ENCODE assay signal across 24 cellular contexts in the genomic region with DNA sequence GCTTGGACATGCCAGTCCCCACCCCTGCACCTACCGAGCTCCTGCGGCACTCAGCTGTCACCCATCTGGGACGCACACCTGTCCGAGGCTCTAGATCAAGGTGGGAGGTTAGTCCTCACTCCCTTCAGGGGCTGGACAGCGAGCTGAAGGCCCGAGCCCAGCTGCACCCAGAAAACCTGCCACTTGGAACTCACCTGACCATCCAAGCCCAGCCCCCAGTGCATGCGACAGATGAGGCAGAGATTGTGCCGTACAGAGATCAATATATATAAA. TPM values are rescaled to one million over a fixed set of nuclear protein-coding genes. Genes with fewer than 3 reads are reported as not detected.
A peak's percentile ranks its signal among the peaks of the same experiment; 100 is the strongest.
DNase-seq lines count a peak whose midpoint lies in the region; ATAC-seq and TF ChIP-seq lines count a peak whose summit lies in the region.
"Had no signal": no experiment of that assay in that cellular context is flagged by ENCODE, and none has a peak within 500 bp of the region (broad histone marks: within the 10 kb centered on the region; RNA-seq: fewer than 3 reads in every experiment).

No MANE protein-coding gene starts in this region.

- H3K79me2 ChIP-seq in GM23338 (replicated peaks; ENCODE audit: insufficient read depth) = no peaks in the 10 kb centered on the region

- H3K4me3 Mint-ChIP-seq in natural killer cell = peak overlapping the region; percentile 62
- H3K4me3 Mint-ChIP-seq in natural killer cell treated with Interleukin-12 subunit alpha and Interleukin-12 subunit beta and Interleukin-15 and Interleukin-18, amount 100 ng/mL, for 72 hours = no peak overlapping the region
- peak overlapping the region in 3 of 5 experiments; percentile 18 to 50 (median 24) for H3K4me3 Mint-ChIP-seq in brain
- H3K4me3 Mint-ChIP-seq in nephron = peak overlapping the region; percentile 54 to 57 (median 56)
- no peak overlapping the region for H3K4me3 Mint-ChIP-seq in GM23338
- H3K4me3 Mint-ChIP-seq: H9, HFFc6 had no signal

- H3K4me3 ChIP-seq in testis = peak overlapping the region; percentile 34 to 36
- H3K4me3 ChIP-seq in GM23338 = no peak overlapping the region
- H3K4me3 ChIP-seq in suprapubic skin = no peak overlapping the region
- H3K4me3 ChIP-seq: SJSA1 had no signal

- H3K27me3 Mint-ChIP-seq in natural killer cell (ENCODE audit: low read depth in 2 of 2) = no peaks in the 10 kb centered on the region
- no peaks in the 10 kb centered on the region for H3K27me3 Mint-ChIP-seq in natural killer cell treated with Interleukin-12 subunit alpha and Interleukin-12 subunit beta and Interleukin-15 and Interleukin-18, amount 100 ng/mL, for 72 hours
- peaks cover 5% of the 10 kb centered on the region for H3K27me3 Mint-ChIP-seq in brain
- no peaks in the 10 kb centered on the region for H3K27me3 Mint-ChIP-seq in nephron (ENCODE audit: low read depth)
- H3K27me3 Mint-ChIP-seq in GM23338 (ENCODE audit: insufficient read depth, low read depth, poor library complexity) = peaks cover 9% of the 10 kb centered on the region
- H3K27me3 Mint-ChIP-seq: CD4-positive, alpha-beta memory T cell; IgD-negative memory B cell had no signal

- peaks cover 0 to 11% of the 10 kb centered on the region in 2 donors for H3K4me1 Mint-ChIP-seq in natural killer cell
- peaks cover 5 to 15% of the 10 kb centered on the region in 2 donors for H3K4me1 Mint-ChIP-seq in natural killer cell treated with Interleukin-12 subunit alpha and Interleukin-12 subunit beta and Interleukin-15 and Interleukin-18, amount 100 ng/mL, for 72 hours (ENCODE audit: low read depth in 2 of 2)
- H3K4me1 Mint-ChIP-seq in brain = peaks cover 19% of the 10 kb centered on the region
- no peaks in the 10 kb centered on the region for H3K4me1 Mint-ChIP-seq in nephron
- peaks cover 17% of the 10 kb centered on the region for H3K4me1 Mint-ChIP-seq in GM23338

- peaks cover 16% of the 10 kb centered on the region for H3F3A ChIP-seq in GM23338 (replicated peaks; ENCODE audit: low read depth)

- no peaks in the 10 kb centered on the region for H3K9me2 ChIP-seq in GM23338 (ENCODE audit: insufficient read depth)

- TF ChIP-seq CTCF in natural killer cell (IDR thresholded peaks at IDR 0.05) = no peak
- no peak for TF ChIP-seq CTCF in brain (conservative IDR thresholded peaks at IDR 0.05)
- TF ChIP-seq CTCF in nephron (IDR thresholded peaks at IDR 0.05; ENCODE audit: unreplicated experiment in 3 of 3) = no peak
- TF ChIP-seq CTCF in testis (IDR thresholded peaks at IDR 0.05) = no peak
- no peak for TF ChIP-seq CTCF in GM23338 (conservative IDR thresholded peaks at IDR 0.05; ENCODE audit: low read depth in 2 of 2)
- TF ChIP-seq CTCF in suprapubic skin (IDR thresholded peaks at IDR 0.05) = no peak

- H4K20me1 ChIP-seq in GM23338 (replicated peaks; ENCODE audit: insufficient read depth) = no peaks in the 10 kb centered on the region

- H3K27ac ChIP-seq in testis (no peak overlapping the region), GM23338 (ENCODE audit: low read depth) (no peak overlapping the region), suprapubic skin (no peak overlapping the region)
- H3K27ac ChIP-seq: SJSA1 had no signal

- no peak for ATAC-seq in natural killer cell
- no peak for ATAC-seq in natural killer cell treated with Interleukin-12 subunit alpha and Interleukin-12 subunit beta and Interleukin-15 and Interleukin-18, amount 100 ng/mL, for 72 hours
- ATAC-seq in GM23338 = no peak
- ATAC-seq in HG03025 (IDR thresholded peaks at IDR 0.05; ENCODE audit: low FRiP score, unreplicated experiment) = no peak

- TF ChIP-seq POLR2A in testis (IDR thresholded peaks at IDR 0.05) (no peak), suprapubic skin (IDR thresholded peaks at IDR 0.05) (no peak)

- H3K9me3 ChIP-seq in testis = no peaks in the 10 kb centered on the region
- H3K9me3 ChIP-seq in suprapubic skin = no peaks in the 10 kb centered on the region
- H3K9me3 ChIP-seq: Caco-2, Peyer's patch had no signal

- H2AFZ ChIP-seq in GM23338 = no peak overlapping the region

- no peaks in the 10 kb centered on the region for H3K36me3 Mint-ChIP-seq in natural killer cell
- no peaks in the 10 kb centered on the region for H3K36me3 Mint-ChIP-seq in natural killer cell treated with Interleukin-12 subunit alpha and Interleukin-12 subunit beta and Interleukin-15 and Interleukin-18, amount 100 ng/mL, for 72 hours
- H3K36me3 Mint-ChIP-seq in brain = no peaks in the 10 kb centered on the region
- H3K36me3 Mint-ChIP-seq in nephron (ENCODE audit: low read depth) = no peaks in the 10 kb centered on the region
- H3K36me3 Mint-ChIP-seq in GM23338 (ENCODE audit: low read depth) = peaks cover 3% of the 10 kb centered on the region; the same call in 1 of the 3 replicates
- H3K36me3 Mint-ChIP-seq: CD4-positive, alpha-beta memory T cell had no signal

- H3K36me3 ChIP-seq in testis (ENCODE audit: low read depth, missing control alignments) (no peaks in the 10 kb centered on the region), GM23338 (ENCODE audit: insufficient read depth) (no peaks in the 10 kb centered on the region), suprapubic skin (peaks cover 11% of the 10 kb centered on the region)

- H3K4me2 ChIP-seq in GM23338 = no peak overlapping the region

- intact Hi-C loops in natural killer cell (cut with micrococcal nuclease) = no loop called here
- intact Hi-C loops in testis (cut with DNase I; ENCODE audit: low total_unique reads) = no loop called here

- WGBS in testis, 2 donors = 61 to 84% methylated on average over 8 of the region's 8 CpGs
- 90% methylated on average over 4 of the region's 8 CpGs for WGBS in suprapubic skin

- peaks cover 13% of the 10 kb centered on the region for H3K4me1 ChIP-seq in testis
- H3K4me1 ChIP-seq in GM23338 (ENCODE audit: insufficient read depth) = no peaks in the 10 kb centered on the region; the same call in 1 of the 2 replicates
- peaks cover 37% of the 10 kb centered on the region for H3K4me1 ChIP-seq in suprapubic skin

- DNase-seq in natural killer cell (no peak), testis (no peak), GM23338 (ENCODE audit: low spot score) (no peak), suprapubic skin (ENCODE audit: low spot score in 2 of 2) (no peak)
- DNase-seq in natural killer cell treated with Interleukin-12 subunit alpha and Interleukin-12 subunit beta and Interleukin-15 and Interleukin-18, amount 100 ng/mL, for 72 hours (ENCODE audit: low spot score) = no peak
- DNase-seq: Caco-2; CD4-positive, alpha-beta memory T cell; DMS 273 treated with DMSO at 0.1 percent for 48 hours; DMS79 treated with DMSO at 0.1 percent for 48 hours; H9; HFFc6; NCI-H1105 treated with DMSO at 0.1 percent for 48 hours; NCI-H2081; NCI-H2171; NCI-H345; NCI-H524; NCI-H774; NK-92 treated with Interleukin-12 subunit alpha and Interleukin-12 subunit beta, amount 100 ng/mL, for 24 hours; Peyer's patch had no signal

- H3K9me3 Mint-ChIP-seq in natural killer cell (peaks cover 0 to 3% of the 10 kb centered on the region in 2 donors), brain (no peaks in the 10 kb centered on the region), nephron (no peaks in the 10 kb centered on the region), GM23338 (no peaks in the 10 kb centered on the region)
- H3K9me3 Mint-ChIP-seq in natural killer cell treated with Interleukin-12 subunit alpha and Interleukin-12 subunit beta and Interleukin-15 and Interleukin-18, amount 100 ng/mL, for 72 hours = no peaks in the 10 kb centered on the region
- H3K9me3 Mint-ChIP-seq: H9, HFFc6, IgD-negative memory B cell had no signal

- H3K27me3 ChIP-seq in testis = no peaks in the 10 kb centered on the region
- peaks cover 11% of the 10 kb centered on the region; the same call in 1 of the 2 replicates for H3K27me3 ChIP-seq in GM23338 (ENCODE audit: insufficient read depth)
- H3K27me3 ChIP-seq in suprapubic skin = no peaks in the 10 kb centered on the region
- H3K27me3 ChIP-seq: Peyer's patch, SJSA1 had no signal

- H3K27ac Mint-ChIP-seq in natural killer cell (no peak overlapping the region), brain (no peak overlapping the region), nephron (no peak overlapping the region), GM23338 (no peak overlapping the region)
- no peak overlapping the region for H3K27ac Mint-ChIP-seq in natural killer cell treated with Interleukin-12 subunit alpha and Interleukin-12 subunit beta and Interleukin-15 and Interleukin-18, amount 100 ng/mL, for 72 hours
- H3K27ac Mint-ChIP-seq: CD4-positive, alpha-beta memory T cell; H9; HFFc6 had no signal

- no peak for TF ChIP-seq EP300 in suprapubic skin (IDR thresholded peaks at IDR 0.05)

TF ChIP-seq in GM23338, 12 proteins besides CTCF, POLR2A, EP300 and RAD21:
- no peak for TF ChIP-seq CREB1 (CRISPR knock-in tag; IDR thresholded peaks at IDR 0.05; ENCODE audit: low read depth)

RNA-seq across cellular contexts. Expression of a gene that starts 3.0 kb away (rescaled TPM):
- total RNA-seq in natural killer cell (10 to 100 TPM in 1 of 3 donors, 1 to 10 TPM in 2; 4.0 to 11.0 (median 9.6) TPM), testis (100 to 1,000 TPM in 1 of 2 donors, 10 to 100 TPM in 1; 88.7 to 153 TPM), suprapubic skin (10 to 100 TPM; 48.4 to 60.1 (median 54.4) TPM)
- 10 to 100 TPM in 1 of 2 donors, 1 to 10 TPM in 1; 7.9 to 12.7 TPM for total RNA-seq in natural killer cell treated with Interleukin-12 subunit alpha and Interleukin-12 subunit beta and Interleukin-15 and Interleukin-18, amount 100 ng/mL, for 72 hours
- polyA plus RNA-seq in brain (ENCODE audit: insufficient read depth, low read depth, low replicate concordance) (9.0 TPM), testis (ENCODE audit: insufficient read depth, low read depth, low replicate concordance) (21.0 TPM), GM23338 (2016; fragmentation: Nextera tagmentation; extraction: Ambion mirVana) (17.3 and 20.4 TPM in 2 replicates)
- 73.0 and 95.9 TPM in 2 replicates for total RNA-seq in GM23338 (2014; rRNA removed; shearing (Covaris generic))

Comparison
In these comparisons a context has a peak if more than half of its experiments do, and no peak if none do; other contexts are left out.
1. H3K4me3 Mint-ChIP-seq: peak in natural killer cell (single experiment), brain (3 of 5) and nephron (3 of 3); none in natural killer cell treated with Interleukin-12 subunit alpha and Interleukin-12 subunit beta and Interleukin-15 and Interleukin-18, amount 100 ng/mL, for 72 hours (single experiment) and GM23338 (single experiment).
2. H3K4me3 ChIP-seq: peak in testis (2 of 2); none in GM23338 (single experiment) and suprapubic skin (single experiment).